8 cellular contexts compared by ENCODE assay signal in the genomic region with DNA sequence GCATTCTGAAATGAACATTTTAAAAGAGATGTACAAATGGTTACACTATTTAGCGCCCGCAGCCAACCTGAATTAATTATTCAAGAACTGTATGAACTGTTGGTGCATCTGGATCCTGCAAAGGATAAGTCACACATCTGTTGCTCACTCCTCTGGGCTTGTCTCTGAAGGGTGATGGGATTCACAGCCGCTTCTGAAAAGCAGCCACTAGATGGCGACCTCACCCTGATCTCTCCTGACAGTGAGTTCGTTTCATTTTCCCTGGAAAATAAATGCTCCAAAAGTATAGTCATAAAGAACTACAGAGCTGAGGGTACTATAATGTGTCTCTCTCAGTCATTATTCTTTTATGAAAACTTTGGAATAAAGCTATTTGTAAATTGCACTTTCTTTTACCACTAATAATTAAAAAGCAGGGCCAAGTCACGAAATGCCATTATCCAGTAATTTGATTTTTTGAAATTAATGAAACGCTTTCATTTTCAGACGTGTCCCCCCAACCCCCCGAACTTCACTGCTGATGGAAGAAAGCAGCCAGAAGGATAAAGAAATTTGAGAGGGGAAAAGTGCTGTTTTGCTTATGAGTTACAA.
DNase-seq lines count a peak whose midpoint lies in the region; ATAC-seq, FAIRE-seq and TF ChIP-seq lines count a peak whose summit lies in the region.

No MANE protein-coding gene starts in this region.

- intact Hi-C loops in breast epithelium (cut with DNase I; ENCODE audit: low total_unique reads): no loop called here

- no peaks in the 10 kb centered on the region for H3K4me1 ChIP-seq in breast epithelium

- no peaks in the 10 kb centered on the region for H3K27me3 ChIP-seq in breast epithelium

- ATAC-seq in HG02759 (IDR thresholded peaks at IDR 0.05; ENCODE audit: unreplicated experiment) (peak; percentile 85), HG02763 (IDR thresholded peaks at IDR 0.05; ENCODE audit: unreplicated experiment) (no peak)

- TF ChIP-seq POLR2A in breast epithelium (IDR thresholded peaks at IDR 0.05): no peak

- H3K27ac ChIP-seq in breast epithelium: no peak overlapping the region

- TF ChIP-seq CTCF in GM12873 (IDR thresholded peaks at IDR 0.05; ENCODE audit: insufficient read depth, low read depth, low read length, missing control alignments) (peak; percentile 90), breast epithelium (IDR thresholded peaks at IDR 0.05) (peak; percentile 24 to 58 (median 52))

- peak; percentile 58 for FAIRE-seq in islet of Langerhans (lab: Jason Lieb, UNC)

- peak; percentile 15 to 38 for DNase-seq in NCI-H1930 (lab: John Stamatoyannopoulos, UW)
- peak; percentile 34 for DNase-seq in T1000 (lab: John Stamatoyannopoulos, UW)
- peak; percentile 37 to 57 for DNase-seq in breast epithelium (ENCODE audit: low spot score in 2 of 2)
- DNase-seq in stimulated activated CD4-positive, alpha-beta T cell treated with anti-CD3 and anti-CD28 coated beads, Interleukin-1b, Interleukin-23, amount 100 ng/mL, for 1 hour (ENCODE audit: low read depth in 2 of 2): peak; percentile 0 to 11

- no peaks in the 10 kb centered on the region for H3K36me3 ChIP-seq in breast epithelium

- no peaks in the 10 kb centered on the region for H3K9me3 ChIP-seq in breast epithelium

- peak overlapping the region in 2 of 3 donors; percentile 8 to 16 for H3K4me3 ChIP-seq in breast epithelium
